In genomic region chr1:148372051-148372726, GRCh38 we compare ENCODE assay signal across 7 cellular contexts.
A peak's percentile ranks its signal among the peaks of the same experiment; 100 is the strongest.
DNase-seq lines count a peak whose midpoint lies in the region; ATAC-seq and TF ChIP-seq lines count a peak whose summit lies in the region.
"Not testable (repeated sequence)": the region's sequence is repeated elsewhere in the genome, so short reads cannot be mapped to it uniquely, and the experiment has no call there.

No MANE protein-coding gene starts in this region.

- H3K4me1 ChIP-seq in GM23338 (ENCODE audit: insufficient read depth) = not testable (repeated sequence)
- H3K4me1 ChIP-seq in PC-9 (replicated peaks; ENCODE audit: insufficient read depth) (peaks cover 39% of the 10 kb centered on the region), osteoblast (ENCODE audit: insufficient read depth, low read length) (peaks cover 19% of the 10 kb centered on the region)
- H3K4me1 ChIP-seq in effector memory CD4-positive, alpha-beta T cell (ENCODE audit: control insufficient read depth, insufficient read depth, low read length, poor library complexity, severe bottlenecking) = peaks cover 31% of the 10 kb centered on the region

- not testable (repeated sequence) for H3F3A ChIP-seq in GM23338 (replicated peaks; ENCODE audit: low read depth)
- H3F3A ChIP-seq in PC-9 (ENCODE audit: insufficient read depth, low read depth) = peaks cover 23% of the 10 kb centered on the region

- ATAC-seq in GM23338 = not testable (repeated sequence)
- peak; percentile 12 for ATAC-seq in activated naive CD8-positive, alpha-beta T cell treated with anti-CD3 and anti-CD28 coated beads, Interleukin-2, amount 50 U/mL, for 24 hours

- TF ChIP-seq CTCF in GM23338 (conservative IDR thresholded peaks at IDR 0.05; ENCODE audit: low read depth in 2 of 2); PC-9 (conservative IDR thresholded peaks at IDR 0.05); osteoblast (IDR thresholded peaks at IDR 0.05; ENCODE audit: extremely low read depth, low read depth, low read length): not testable (repeated sequence)

- not testable (repeated sequence) for H3K4me3 Mint-ChIP-seq in GM23338
- peak overlapping the region; percentile 45 for H3K4me3 Mint-ChIP-seq in activated CD4-positive, alpha-beta memory T cell treated with anti-CD3 and anti-CD28 coated beads, Interleukin-2, amount 10 ng/mL, durations not matched to agents 7 days and 5 days
- H3K4me3 Mint-ChIP-seq in activated naive CD8-positive, alpha-beta T cell treated with anti-CD3 and anti-CD28 coated beads, Interleukin-2, amount 50 U/mL, for 24 hours = peak overlapping the region; percentile 72

- H3K4me2 ChIP-seq in GM23338 (0 out of 2 replicates have a peak overlapping the region, but pooled peaks have one; percentile 22), PC-9 (peak overlapping the region; percentile 68), osteoblast (ENCODE audit: insufficient read depth, low read length) (peak overlapping the region; percentile 29)

- not testable (repeated sequence) for H3K36me3 Mint-ChIP-seq in GM23338 (ENCODE audit: low read depth); activated CD4-positive, alpha-beta memory T cell treated with anti-CD3 and anti-CD28 coated beads, Interleukin-2, amount 10 ng/mL, durations not matched to agents 7 days and 5 days (ENCODE audit: low read depth); activated naive CD8-positive, alpha-beta T cell treated with anti-CD3 and anti-CD28 coated beads, Interleukin-2, amount 50 U/mL, for 24 hours (ENCODE audit: low read depth)

- H3K36me3 ChIP-seq in GM23338 (ENCODE audit: insufficient read depth); PC-9 (ENCODE audit: low read depth); effector memory CD4-positive, alpha-beta T cell (ENCODE audit: control insufficient read depth, insufficient read depth, low read length); osteoblast (ENCODE audit: insufficient read depth, low read length): not testable (repeated sequence)

- not testable (repeated sequence) for H3K79me2 ChIP-seq in GM23338 (replicated peaks; ENCODE audit: insufficient read depth); PC-9 (ENCODE audit: low read depth); osteoblast (ENCODE audit: insufficient read depth, low read length)

- H3K9me3 Mint-ChIP-seq in GM23338; activated CD4-positive, alpha-beta memory T cell treated with anti-CD3 and anti-CD28 coated beads, Interleukin-2, amount 10 ng/mL, durations not matched to agents 7 days and 5 days; activated naive CD8-positive, alpha-beta T cell treated with anti-CD3 and anti-CD28 coated beads, Interleukin-2, amount 50 U/mL, for 24 hours: not testable (repeated sequence)

- not testable (repeated sequence) for H3K4me1 Mint-ChIP-seq in GM23338
- peaks cover 35% of the 10 kb centered on the region for H3K4me1 Mint-ChIP-seq in activated CD4-positive, alpha-beta memory T cell treated with anti-CD3 and anti-CD28 coated beads, Interleukin-2, amount 10 ng/mL, durations not matched to agents 7 days and 5 days
- H3K4me1 Mint-ChIP-seq in activated naive CD8-positive, alpha-beta T cell treated with anti-CD3 and anti-CD28 coated beads, Interleukin-2, amount 50 U/mL, for 24 hours = peaks cover 46% of the 10 kb centered on the region

- intact Hi-C loops in PC-9 (cut with micrococcal nuclease; ENCODE audit: unreplicated experiment) = not testable (repeated sequence)

- not testable (repeated sequence) for H3K27ac Mint-ChIP-seq in GM23338
- peak overlapping the region; percentile 95 for H3K27ac Mint-ChIP-seq in activated CD4-positive, alpha-beta memory T cell treated with anti-CD3 and anti-CD28 coated beads, Interleukin-2, amount 10 ng/mL, durations not matched to agents 7 days and 5 days
- H3K27ac Mint-ChIP-seq in activated naive CD8-positive, alpha-beta T cell treated with anti-CD3 and anti-CD28 coated beads, Interleukin-2, amount 50 U/mL, for 24 hours = peak overlapping the region; percentile 91

- BruUV-seq in PC-9 (replicated peaks; lab: Mats Ljungman, UMichigan) = not testable (repeated sequence)

- H3K27me3 Mint-ChIP-seq in GM23338 (ENCODE audit: insufficient read depth, low read depth, poor library complexity); activated CD4-positive, alpha-beta memory T cell treated with anti-CD3 and anti-CD28 coated beads, Interleukin-2, amount 10 ng/mL, durations not matched to agents 7 days and 5 days; activated naive CD8-positive, alpha-beta T cell treated with anti-CD3 and anti-CD28 coated beads, Interleukin-2, amount 50 U/mL, for 24 hours: not testable (repeated sequence)

- not testable (repeated sequence) for DNase-seq in GM23338 (ENCODE audit: low spot score); activated CD4-positive, alpha-beta memory T cell treated with anti-CD3 and anti-CD28 coated beads, Interleukin-2, amount 10 ng/mL, durations not matched to agents 7 days and 5 days; activated naive CD8-positive, alpha-beta T cell treated with anti-CD3 and anti-CD28 coated beads, Interleukin-2, amount 50 U/mL, for 24 hours; effector memory CD4-positive, alpha-beta T cell
- peak; percentile 24 to 83 for DNase-seq in PC-9
- DNase-seq in kidney tubule cell (ENCODE audit: low spot score) = peak; percentile 12
- peak; percentile 77 for DNase-seq in osteoblast (ENCODE audit: insufficient read length, low spot score, missing footprints)

- not testable (repeated sequence) for H3K4me3 ChIP-seq in GM23338; PC-9; effector memory CD4-positive, alpha-beta T cell (ENCODE audit: insufficient read depth, low read depth, low read length, poor library complexity, severe bottlenecking); osteoblast (ENCODE audit: insufficient read depth, low read length)

- not testable (repeated sequence) for H3K27ac ChIP-seq in GM23338 (ENCODE audit: low read depth)
- peak overlapping the region; percentile 88 for H3K27ac ChIP-seq in PC-9
- H3K27ac ChIP-seq in effector memory CD4-positive, alpha-beta T cell (ENCODE audit: insufficient read depth, low read length, poor library complexity, severe bottlenecking) = peak overlapping the region; percentile 74
- peak overlapping the region; percentile 42 for H3K27ac ChIP-seq in osteoblast (ENCODE audit: low read depth, low read length)

- not testable (repeated sequence) for H4K20me1 ChIP-seq in GM23338 (replicated peaks; ENCODE audit: insufficient read depth); PC-9 (ENCODE audit: insufficient read depth); osteoblast (ENCODE audit: insufficient read depth, low read length)

- H3K9me3 ChIP-seq in PC-9 (ENCODE audit: insufficient read depth, low read depth); effector memory CD4-positive, alpha-beta T cell (ENCODE audit: control insufficient read depth, low read length); osteoblast (ENCODE audit: low read depth, low read length): not testable (repeated sequence)

- POLR2A ChIA-PET in PC-9 (lab: Charles Lee; ENCODE audit: unreplicated experiment) = interaction anchor here (0.5 to 0.6 kb wide), 2 partner anchors 16 to 52 kb away, joined by 3 to 4 read pairs; no protein-coding TSS in a partner anchor
- POLR2A ChIA-PET in activated CD4-positive, alpha-beta memory T cell treated with anti-CD3 and anti-CD28 coated beads, Interleukin-2, amount 10 ng/mL, durations not matched to agents 7 days and 5 days (lab: Charles Lee) = interaction anchor here (0.8 to 5.1 kb wide), 9 partner anchors 8 to 150 kb away, joined by 3 to 57 read pairs (median 7); no protein-coding TSS in a partner anchor

- not testable (repeated sequence) for H3K9me2 ChIP-seq in GM23338 (ENCODE audit: insufficient read depth); PC-9 (ENCODE audit: insufficient read depth)

- not testable (repeated sequence) for H3K27me3 ChIP-seq in GM23338 (ENCODE audit: insufficient read depth); PC-9 (ENCODE audit: insufficient read depth, low read depth); effector memory CD4-positive, alpha-beta T cell (replicated peaks; ENCODE audit: control insufficient read depth, insufficient read depth, low read length, poor library complexity, severe bottlenecking); osteoblast (ENCODE audit: insufficient read depth, low read length)

- CTCF ChIA-PET in PC-9 (lab: Charles Lee) = interaction anchor here (1.9 kb wide), 1 partner anchor 16 kb away, joined by 4 read pairs; no protein-coding TSS in a partner anchor
- CTCF ChIA-PET in activated CD4-positive, alpha-beta memory T cell treated with anti-CD3 and anti-CD28 coated beads, Interleukin-2, amount 10 ng/mL, durations not matched to agents 7 days and 5 days (lab: Charles Lee) = interaction anchor here (1.1 to 3.1 kb wide), 5 partner anchors 8 to 30 kb away, joined by 3 to 12 read pairs (median 4); no protein-coding TSS in a partner anchor

- H2AFZ ChIP-seq in GM23338 = not testable (repeated sequence)
- H2AFZ ChIP-seq in PC-9 = 0 out of 2 replicates have a peak overlapping the region, but pooled peaks have one; percentile 17
- H2AFZ ChIP-seq in osteoblast (ENCODE audit: low read length) = peak overlapping the region; percentile 18
